18 cellular contexts compared by ENCODE assay signal in the genomic region with DNA sequence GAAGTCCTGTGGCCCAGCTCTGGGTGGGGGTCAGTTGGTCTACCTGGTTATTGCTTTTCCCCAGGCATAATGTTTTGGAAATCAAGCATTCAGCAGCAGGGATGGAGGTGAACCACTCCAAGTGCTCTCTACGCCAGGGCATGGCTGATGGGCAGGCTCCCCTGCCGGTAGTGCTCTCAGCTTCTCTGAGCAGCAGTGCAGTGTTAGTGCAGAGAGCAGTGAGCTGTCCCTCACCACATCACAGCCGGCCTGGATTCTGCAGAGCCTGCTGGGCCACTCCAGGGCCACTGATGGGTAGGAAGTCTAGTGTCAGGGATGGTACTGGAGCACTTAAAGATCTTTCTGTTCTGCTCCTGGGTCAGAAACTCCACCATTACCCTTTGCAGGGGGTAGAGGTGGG.
A peak's percentile ranks its signal among the peaks of the same experiment; 100 is the strongest.
DNase-seq lines count a peak whose midpoint lies in the region.
"Had no signal": no experiment of that assay in that cellular context is flagged by ENCODE, and none has a peak within 500 bp of the region (broad histone marks: within the 10 kb centered on the region; RNA-seq: fewer than 3 reads in every experiment).

No MANE protein-coding gene starts in this region.

- peaks cover 50 to 93% (median 87%) of the 10 kb centered on the region in 10 experiments for H3K4me1 ChIP-seq in BLaER1 treated with 17β-estradiol and CSF1 and Interleukin-3, amounts not matched to agents 10 nM and 100 nM
- peaks cover 59% of the 10 kb centered on the region for H3K4me1 ChIP-seq in rectal smooth muscle tissue (ENCODE audit: control insufficient read depth, insufficient read depth, low read length)

- H3K4me1 Mint-ChIP-seq in activated naive CD4-positive, alpha-beta T cell treated with anti-CD3 and anti-CD28 coated beads, Interleukin-2, amount 10 ng/mL, durations not matched to agents 7 days and 5 days, result no peaks in the 10 kb centered on the region

- H3K27ac ChIP-seq in BLaER1 treated with 17β-estradiol and CSF1 and Interleukin-3, amounts not matched to agents 10 nM and 100 nM, result no peak overlapping the region
- H3K27ac ChIP-seq in cingulate gyrus (ENCODE audit: low read depth, low read length) (peak overlapping the region; percentile 65), rectal smooth muscle tissue (ENCODE audit: low read depth, low read length) (peak overlapping the region; percentile 66)

- H3K27me3 ChIP-seq in BLaER1 treated with 17β-estradiol and CSF1 and Interleukin-3, amounts not matched to agents 10 nM and 100 nM, result no peaks in the 10 kb centered on the region
- no peaks in the 10 kb centered on the region for H3K27me3 ChIP-seq in rectal smooth muscle tissue (ENCODE audit: control insufficient read depth, insufficient read depth, low read length)
- H3K27me3 ChIP-seq: BE2C had no signal

- peaks cover 0 to 5% (median 0%) of the 10 kb centered on the region in 11 experiments; a peak in 2 of 22 replicates for H3K36me3 ChIP-seq in BLaER1 treated with 17β-estradiol and CSF1 and Interleukin-3, amounts not matched to agents 10 nM and 100 nM
- no peaks in the 10 kb centered on the region for H3K36me3 ChIP-seq in rectal smooth muscle tissue (ENCODE audit: control insufficient read depth, insufficient read depth, low read length)
- H3K36me3 ChIP-seq: BE2C had no signal

- no peak overlapping the region for H3K27ac Mint-ChIP-seq in activated naive CD4-positive, alpha-beta T cell treated with anti-CD3 and anti-CD28 coated beads, Interleukin-2, amount 10 ng/mL, durations not matched to agents 7 days and 5 days
- H3K27ac Mint-ChIP-seq: CD8-positive, alpha-beta T cell had no signal

- H4K20me1 ChIP-seq in BLaER1 treated with 17β-estradiol and CSF1 and Interleukin-3, amounts not matched to agents 10 nM and 100 nM, result no peaks in the 10 kb centered on the region

- H3K36me3 Mint-ChIP-seq in activated naive CD4-positive, alpha-beta T cell treated with anti-CD3 and anti-CD28 coated beads, Interleukin-2, amount 10 ng/mL, durations not matched to agents 7 days and 5 days, result no peaks in the 10 kb centered on the region
- H3K36me3 Mint-ChIP-seq: CD8-positive, alpha-beta T cell had no signal

- H3K9me3 Mint-ChIP-seq in activated naive CD4-positive, alpha-beta T cell treated with anti-CD3 and anti-CD28 coated beads, Interleukin-2, amount 10 ng/mL, durations not matched to agents 7 days and 5 days, result no peaks in the 10 kb centered on the region
- H3K9me3 Mint-ChIP-seq: CD8-positive, alpha-beta T cell had no signal

- no peak overlapping the region for H3K4me3 ChIP-seq in BLaER1 treated with 17β-estradiol and CSF1 and Interleukin-3, amounts not matched to agents 10 nM and 100 nM
- no peak overlapping the region for H3K4me3 ChIP-seq in rectal smooth muscle tissue (ENCODE audit: low read length)
- H3K4me3 ChIP-seq: GM12878 had no signal

- H3K9me3 ChIP-seq in BLaER1 treated with 17β-estradiol and CSF1 and Interleukin-3, amounts not matched to agents 10 nM and 100 nM (replicated peaks in 1 of 11), result peaks cover 0 to 9% (median 0%) of the 10 kb centered on the region in 11 experiments; a peak in 3 of 22 replicates
- H3K9me3 ChIP-seq: BE2C had no signal

- no peaks in the 10 kb centered on the region for H3K27me3 Mint-ChIP-seq in activated naive CD4-positive, alpha-beta T cell treated with anti-CD3 and anti-CD28 coated beads, Interleukin-2, amount 10 ng/mL, durations not matched to agents 7 days and 5 days

- H3K4me3 Mint-ChIP-seq in activated naive CD4-positive, alpha-beta T cell treated with anti-CD3 and anti-CD28 coated beads, Interleukin-2, amount 10 ng/mL, durations not matched to agents 7 days and 5 days, result no peak overlapping the region
- H3K4me3 Mint-ChIP-seq: CD8-positive, alpha-beta T cell had no signal

- DNase-seq in NCI-H146 (lab: John Stamatoyannopoulos, UW) (peak; percentile 32), NCI-H146 treated with DMSO at 0.1 percent for 48 hours (lab: John Stamatoyannopoulos, UW; ENCODE audit: unreplicated experiment) (no peak), dedifferentiated amniotic fluid mesenchymal stem cell (ENCODE audit: extremely low spot score) (no peak), NOMO-1 (lab: John Stamatoyannopoulos, UW; ENCODE audit: unreplicated experiment in 2 of 2) (no peak)
- no peak for DNase-seq in activated naive CD4-positive, alpha-beta T cell treated with anti-CD3 and anti-CD28 coated beads, Interleukin-2, amount 10 ng/mL, durations not matched to agents 7 days and 5 days
- DNase-seq: 8988T; CD8-positive, alpha-beta T cell; DND-41; GDM1; GOT3; NCI-H2081 treated with DMSO at 0.1 percent for 48 hours; NCI-H446 treated with DMSO at 0.1 percent for 48 hours; NCI-H774 had no signal

- H3K9ac ChIP-seq in BLaER1 treated with 17β-estradiol and CSF1 and Interleukin-3, amounts not matched to agents 10 nM and 100 nM, result 0 out of 22 replicates have a peak overlapping the region, but pooled peaks of 1 of the 11 experiments have one; percentile 10
- no peak overlapping the region for H3K9ac ChIP-seq in rectal smooth muscle tissue (ENCODE audit: low read length)

- CTCF ChIA-PET in activated naive CD4-positive, alpha-beta T cell treated with anti-CD3 and anti-CD28 coated beads, Interleukin-2, amount 10 ng/mL, durations not matched to agents 7 days and 5 days (lab: Charles Lee), result no interaction called here

- peak overlapping the region in 8 of 11 experiments; percentile 32 to 95 (median 78); a peak in 15 of 22 replicates for H3K4me2 ChIP-seq in BLaER1 treated with 17β-estradiol and CSF1 and Interleukin-3, amounts not matched to agents 10 nM and 100 nM

Comparison
In these comparisons a context has a peak if more than half of its experiments do, and no peak if none do; other contexts are left out.
1. H3K27ac ChIP-seq: peak in cingulate gyrus (single experiment) and rectal smooth muscle tissue (single experiment); none in BLaER1 treated with 17β-estradiol and CSF1 and Interleukin-3, amounts not matched to agents 10 nM and 100 nM (0 of 11).